In the genomic region with DNA sequence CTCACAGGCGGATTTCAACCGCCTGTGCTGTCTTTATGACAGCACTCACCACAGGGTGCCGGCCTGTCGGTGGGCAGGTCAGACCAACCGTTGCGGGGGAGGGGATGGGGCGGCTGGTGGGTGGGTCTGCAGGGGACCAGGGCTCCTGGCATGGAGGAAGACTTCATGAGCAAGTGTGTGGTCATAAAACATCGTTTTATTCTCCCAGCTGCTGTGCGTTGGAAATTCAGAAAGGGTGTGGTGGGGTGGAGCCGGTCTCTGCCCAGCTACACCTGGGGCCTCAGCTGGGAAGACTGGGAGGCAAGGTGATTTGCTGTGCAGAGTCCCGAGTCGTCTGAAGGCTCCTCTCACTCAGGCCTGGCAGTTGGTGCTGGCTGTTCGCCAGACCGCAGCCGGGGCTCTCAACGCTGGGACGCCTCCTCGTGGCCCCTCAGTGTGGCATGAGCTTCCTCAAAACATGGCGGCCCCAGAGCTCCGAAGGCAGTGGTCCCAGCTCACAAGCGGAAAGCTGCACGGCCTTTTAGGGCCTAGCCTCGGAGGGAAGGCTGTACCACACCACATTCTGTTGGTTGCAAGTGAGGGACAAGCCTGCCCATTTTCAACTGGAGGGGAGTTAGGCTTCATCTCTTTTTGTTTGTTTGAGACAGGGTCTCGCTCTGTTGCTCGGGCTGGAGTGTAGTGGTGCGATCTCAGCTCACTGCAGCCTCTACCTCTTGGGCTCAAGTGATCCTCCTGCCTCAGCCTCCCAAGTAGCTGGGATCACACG, we compare ENCODE assay signal across 9 cellular contexts. TPM values are rescaled to one million over a fixed set of nuclear protein-coding genes. Genes with fewer than 3 reads are reported as not detected.
DNase-seq lines count a peak whose midpoint lies in the region; ATAC-seq and TF ChIP-seq lines count a peak whose summit lies in the region.
"Had no signal": no experiment of that assay in that cellular context is flagged by ENCODE, and none has a peak within 500 bp of the region (broad histone marks: within the 10 kb centered on the region; RNA-seq: fewer than 3 reads in every experiment).

No MANE protein-coding gene starts in this region.

- H3K4me3 ChIP-seq in HUES48 (ENCODE audit: low read depth, low read length) (no peak overlapping the region), OCI-LY1 (ENCODE audit: low read depth, low read length, poor library complexity, severe bottlenecking) (no peak overlapping the region), endodermal cell (ENCODE audit: low read length) (no peak overlapping the region), stomach (no peak overlapping the region), smooth muscle cell (no peak overlapping the region)

- no peak for TF ChIP-seq POLR2A in stomach (IDR thresholded peaks at IDR 0.05)

- H3K36me3 ChIP-seq in HUES48 (ENCODE audit: control insufficient read depth, insufficient read depth, low read length) (no peaks in the 10 kb centered on the region), OCI-LY1 (ENCODE audit: insufficient read depth, low read length) (peaks cover 23% of the 10 kb centered on the region), endodermal cell (ENCODE audit: control insufficient read depth, insufficient read depth, low read length) (no peaks in the 10 kb centered on the region), stomach (no peaks in the 10 kb centered on the region), smooth muscle cell (ENCODE audit: low read depth) (no peaks in the 10 kb centered on the region)

- H3K36me3 Mint-ChIP-seq in endodermal cell (ENCODE audit: low read depth), result no peaks in the 10 kb centered on the region

- H3K27ac Mint-ChIP-seq in endodermal cell, result peak overlapping the region; percentile 68

- H3K9me3 ChIP-seq in HUES48 (ENCODE audit: control insufficient read depth, insufficient read depth, low read length) (no peaks in the 10 kb centered on the region), OCI-LY1 (ENCODE audit: low read length) (no peaks in the 10 kb centered on the region), endodermal cell (ENCODE audit: control insufficient read depth, low read length) (no peaks in the 10 kb centered on the region), stomach (no peaks in the 10 kb centered on the region), smooth muscle cell (replicated peaks; ENCODE audit: low read depth) (no peaks in the 10 kb centered on the region)

- H3K4me2 ChIP-seq in OCI-LY1 (ENCODE audit: low read length) (peak overlapping the region; percentile 35; the same call in 1 of the 2 replicates), smooth muscle cell (no peak overlapping the region)

- DNase-seq in endodermal cell, result peak; percentile 83
- no peak for DNase-seq in stomach
- no peak for DNase-seq in smooth muscle cell (lab: John Stamatoyannopoulos, UW; ENCODE audit: unreplicated experiment)
- DNase-seq in NCI-H187 treated with DMSO at 0.1 percent for 48 hours (lab: John Stamatoyannopoulos, UW), result no peak
- DNase-seq: DMS153, NCI-H510A treated with DMSO at 0.1 percent for 48 hours had no signal

- H3K4me1 ChIP-seq in HUES48 (ENCODE audit: control insufficient read depth, insufficient read depth, low read length) (peaks cover 63% of the 10 kb centered on the region), OCI-LY1 (ENCODE audit: insufficient read depth, low read length, severe bottlenecking) (peaks cover 79% of the 10 kb centered on the region), endodermal cell (ENCODE audit: control insufficient read depth, insufficient read depth, low read length) (peaks cover 18% of the 10 kb centered on the region), stomach (peaks cover 59 to 96% (median 81%) of the 10 kb centered on the region in 4 donors), smooth muscle cell (ENCODE audit: low read depth) (peaks cover 7% of the 10 kb centered on the region)

- no peak overlapping the region for H3K9ac ChIP-seq in HUES48 (ENCODE audit: low read depth, low read length)
- no peak overlapping the region for H3K9ac ChIP-seq in OCI-LY1 (ENCODE audit: low read length)
- no peak overlapping the region for H3K9ac ChIP-seq in endodermal cell (ENCODE audit: extremely low read depth, low read length, poor library complexity, severe bottlenecking)
- H3K9ac ChIP-seq in smooth muscle cell (ENCODE audit: low read depth), result no peak overlapping the region

- no peaks in the 10 kb centered on the region for H3K27me3 Mint-ChIP-seq in endodermal cell (ENCODE audit: insufficient read depth)

- H3K4me3 Mint-ChIP-seq in endodermal cell, result no peak overlapping the region

- H2AFZ ChIP-seq in OCI-LY1 (ENCODE audit: low read length) (no peak overlapping the region), smooth muscle cell (ENCODE audit: low read depth) (no peak overlapping the region)

- TF ChIP-seq EP300 in stomach (IDR thresholded peaks at IDR 0.05), result no peak

- no peaks in the 10 kb centered on the region for H3K9me2 ChIP-seq in OCI-LY1 (ENCODE audit: low read depth, low read length)

- peak overlapping the region; percentile 22 for H3K27ac ChIP-seq in HUES48 (ENCODE audit: low read depth, low read length)
- peak overlapping the region; percentile 85 for H3K27ac ChIP-seq in OCI-LY1 (ENCODE audit: low read depth, low read length, poor library complexity, severe bottlenecking)
- H3K27ac ChIP-seq in endodermal cell (ENCODE audit: low read depth, low read length), result no peak overlapping the region
- H3K27ac ChIP-seq in stomach, result peak overlapping the region in 4 of 5 donors; percentile 19 to 80 (median 72)
- no peak overlapping the region for H3K27ac ChIP-seq in smooth muscle cell (ENCODE audit: low read depth)

- H3K9me3 Mint-ChIP-seq in endodermal cell, result no peaks in the 10 kb centered on the region

- ATAC-seq in GM18498 (IDR thresholded peaks at IDR 0.05; ENCODE audit: unreplicated experiment), result no peak

- intact Hi-C loops in stomach (cut with DNase I; ENCODE audit: low total_unique reads), result no loop called here

- no peaks in the 10 kb centered on the region for H4K20me1 ChIP-seq in OCI-LY1 (ENCODE audit: insufficient read depth, low read length)
- peaks cover 96% of the 10 kb centered on the region for H4K20me1 ChIP-seq in smooth muscle cell (ENCODE audit: low read depth)

- WGBS in endodermal cell (ENCODE audit: insufficient coverage in 1 of 2, insufficient read length in 1 of 2), 2 experiments, result 68 to 81% methylated on average over 17 to 27 of the region's 27 CpGs
- WGBS in stomach, 5 donors, result 71 to 79% (median 77%) methylated on average over 18 to 27 of the region's 27 CpGs
- 88% methylated on average over 20 of the region's 27 CpGs for WGBS in smooth muscle cell (ENCODE audit: low lambda C conversion rate)

- peak; percentile 59 for TF ChIP-seq CTCF in OCI-LY1 (IDR thresholded peaks at IDR 0.05; ENCODE audit: low read length)
- no peak for TF ChIP-seq CTCF in endodermal cell (conservative IDR thresholded peaks at IDR 0.05)
- TF ChIP-seq CTCF in stomach (IDR thresholded peaks at IDR 0.05), result no peak
- TF ChIP-seq CTCF in smooth muscle cell (IDR thresholded peaks at IDR 0.05; ENCODE audit: borderline replicate concordance, insufficient read depth, poor library complexity, severe bottlenecking), result no peak

- H3K4me1 Mint-ChIP-seq in endodermal cell, result peaks cover 62% of the 10 kb centered on the region

- peaks cover 5% of the 10 kb centered on the region; the same call in 1 of the 2 replicates for H3F3A ChIP-seq in OCI-LY1 (ENCODE audit: insufficient read depth, low read length)
- no peaks in the 10 kb centered on the region for H3F3A ChIP-seq in smooth muscle cell (ENCODE audit: low read depth)

- H3K79me2 ChIP-seq in OCI-LY1 (ENCODE audit: insufficient read depth, low read length), result 0 out of 2 replicates have a peak, but pooled peaks cover 9% of the 10 kb centered on the region
- H3K79me2 ChIP-seq in smooth muscle cell (ENCODE audit: low read depth), result peaks cover 70% of the 10 kb centered on the region

- no peaks in the 10 kb centered on the region for H3K27me3 ChIP-seq in HUES48 (ENCODE audit: control insufficient read depth, insufficient read depth, low read length)
- no peaks in the 10 kb centered on the region for H3K27me3 ChIP-seq in OCI-LY1 (ENCODE audit: insufficient read depth, low read length)
- no peaks in the 10 kb centered on the region for H3K27me3 ChIP-seq in endodermal cell (ENCODE audit: control insufficient read depth, insufficient read depth, low read length, poor library complexity, severe bottlenecking)
- H3K27me3 ChIP-seq in stomach, result no peaks in the 10 kb centered on the region
- no peaks in the 10 kb centered on the region for H3K27me3 ChIP-seq in smooth muscle cell (ENCODE audit: low read depth)

RNA-seq across cellular contexts. Expression of a gene that starts 45.8 kb away (rescaled TPM):
- total RNA-seq in endodermal cell, result 100 to 1,000 TPM; 108 to 128 TPM
- polyA plus RNA-seq in endodermal cell (2013, experiment 1 of 2), result 55.0 TPM
- 54.2 TPM for polyA plus RNA-seq in endodermal cell (2013, experiment 2 of 2)
- 100 to 1,000 TPM in 4 of 5 donors, 10 to 100 TPM in 1; 58.2 to 294 (median 141) TPM for total RNA-seq in stomach
- 10 to 100 TPM; 11.8 to 21.1 (median 12.9) TPM for polyA plus RNA-seq in stomach
- total RNA-seq in smooth muscle cell, result 21.4 and 27.7 TPM in 2 replicates
- polyA plus RNA-seq in smooth muscle cell, result 13.6 and 17.1 TPM in 2 replicates

Comparison
In these comparisons a context has a peak if more than half of its experiments do, and no peak if none do; other contexts are left out.
1. H3K27ac ChIP-seq: peak in HUES48 (single experiment), OCI-LY1 (single experiment) and stomach (4 of 5); none in endodermal cell (single experiment) and smooth muscle cell (single experiment).